Comparison of ENCODE assay signal across 17 cellular contexts in the genomic region with DNA sequence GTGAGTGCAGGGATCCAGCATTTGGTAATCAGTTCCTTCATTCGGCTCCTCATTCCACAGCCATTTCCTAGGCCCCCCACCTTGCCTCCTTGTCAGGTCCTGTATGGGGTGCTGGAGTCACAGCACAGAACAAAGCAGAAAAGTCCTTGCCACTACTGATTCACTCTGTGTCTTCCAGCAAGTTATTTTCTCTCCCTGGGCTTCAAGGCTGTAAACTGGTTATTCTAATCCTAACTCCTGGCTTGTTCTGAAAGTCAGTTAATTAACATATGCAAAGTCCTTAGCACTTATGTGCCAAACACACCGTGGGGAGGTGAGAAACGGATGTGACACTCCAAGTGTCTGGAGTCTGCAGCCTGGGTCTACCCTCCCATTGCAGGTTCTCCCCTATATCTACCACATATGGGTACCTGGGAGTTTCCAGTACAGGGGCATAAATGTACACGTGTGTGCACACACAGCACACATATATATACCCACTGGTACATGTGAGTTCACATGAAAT.
"Had no signal": no experiment of that assay in that cellular context is flagged by ENCODE, and none has a peak within 500 bp of the region (broad histone marks: within the 10 kb centered on the region; RNA-seq: fewer than 3 reads in every experiment).

No MANE protein-coding gene starts in this region.

- H3K9me3 ChIP-seq: breast epithelium, tibial artery had no signal

- H3K4me1 ChIP-seq: breast epithelium had no signal

- H3K27me3 Mint-ChIP-seq: activated CD4-positive, alpha-beta T cell treated with anti-CD3 and anti-CD28 coated beads for 36 hours; activated T-helper 17 cell treated with anti-CD3 and anti-CD28 coated beads, Interleukin-2, amount 50 U/mL, for 72 hours; T-cell had no signal

- H3K27me3 ChIP-seq: breast epithelium, tibial artery had no signal

- H3K27ac Mint-ChIP-seq: activated CD4-positive, alpha-beta T cell treated with anti-CD3 and anti-CD28 coated beads for 36 hours; activated CD8-positive, alpha-beta T cell treated with anti-CD3 and anti-CD28 coated beads, Interleukin-2, amount 10 ng/mL, durations not matched to agents 7 days and 5 days; activated naive CD4-positive, alpha-beta T cell treated with anti-CD3 and anti-CD28 coated beads for 36 hours; activated T-helper 17 cell treated with anti-CD3 and anti-CD28 coated beads, Interleukin-2, amount 50 U/mL, for 72 hours had no signal

- H3K4me1 Mint-ChIP-seq: activated CD4-positive, alpha-beta T cell treated with anti-CD3 and anti-CD28 coated beads for 36 hours had no signal

- DNase-seq: activated CD4-positive, alpha-beta T cell treated with anti-CD3 and anti-CD28 coated beads for 36 hours; activated CD8-positive, alpha-beta T cell treated with anti-CD3 and anti-CD28 coated beads, Interleukin-2, amount 10 ng/mL, durations not matched to agents 7 days and 5 days; activated naive CD4-positive, alpha-beta T cell treated with anti-CD3 and anti-CD28 coated beads for 36 hours; amygdala; dermis blood vessel endothelial cell; hippocampal formation; kidney glomerular epithelial cell; posterior cingulate gyrus; T-cell; tibial artery had no signal

- H3K27ac ChIP-seq: SK-N-MC, VCaP had no signal

- H3K4me3 ChIP-seq: breast epithelium, lung, SK-N-MC, skin epidermis, tibial artery had no signal

- H3K9me3 Mint-ChIP-seq: activated naive CD4-positive, alpha-beta T cell treated with anti-CD3 and anti-CD28 coated beads for 36 hours; activated T-helper 17 cell treated with anti-CD3 and anti-CD28 coated beads, Interleukin-2, amount 50 U/mL, for 72 hours; T-cell had no signal

- H3K4me3 Mint-ChIP-seq: activated CD4-positive, alpha-beta T cell treated with anti-CD3 and anti-CD28 coated beads for 36 hours; activated CD8-positive, alpha-beta T cell treated with anti-CD3 and anti-CD28 coated beads, Interleukin-2, amount 10 ng/mL, durations not matched to agents 7 days and 5 days; activated naive CD4-positive, alpha-beta T cell treated with anti-CD3 and anti-CD28 coated beads for 36 hours; activated T-helper 17 cell treated with anti-CD3 and anti-CD28 coated beads, Interleukin-2, amount 50 U/mL, for 72 hours; T-cell had no signal

- ATAC-seq: activated CD4-positive, alpha-beta T cell treated with anti-CD3 and anti-CD28 coated beads for 36 hours; activated CD8-positive, alpha-beta T cell treated with anti-CD3 and anti-CD28 coated beads, Interleukin-2, amount 10 ng/mL, durations not matched to agents 7 days and 5 days; activated T-helper 17 cell treated with anti-CD3 and anti-CD28 coated beads, Interleukin-2, amount 50 U/mL, for 72 hours; esophagus mucosa; T-cell had no signal

- H3K36me3 ChIP-seq: breast epithelium had no signal
